ENCODE assay signal across 1 cellular context in the genomic region with DNA sequence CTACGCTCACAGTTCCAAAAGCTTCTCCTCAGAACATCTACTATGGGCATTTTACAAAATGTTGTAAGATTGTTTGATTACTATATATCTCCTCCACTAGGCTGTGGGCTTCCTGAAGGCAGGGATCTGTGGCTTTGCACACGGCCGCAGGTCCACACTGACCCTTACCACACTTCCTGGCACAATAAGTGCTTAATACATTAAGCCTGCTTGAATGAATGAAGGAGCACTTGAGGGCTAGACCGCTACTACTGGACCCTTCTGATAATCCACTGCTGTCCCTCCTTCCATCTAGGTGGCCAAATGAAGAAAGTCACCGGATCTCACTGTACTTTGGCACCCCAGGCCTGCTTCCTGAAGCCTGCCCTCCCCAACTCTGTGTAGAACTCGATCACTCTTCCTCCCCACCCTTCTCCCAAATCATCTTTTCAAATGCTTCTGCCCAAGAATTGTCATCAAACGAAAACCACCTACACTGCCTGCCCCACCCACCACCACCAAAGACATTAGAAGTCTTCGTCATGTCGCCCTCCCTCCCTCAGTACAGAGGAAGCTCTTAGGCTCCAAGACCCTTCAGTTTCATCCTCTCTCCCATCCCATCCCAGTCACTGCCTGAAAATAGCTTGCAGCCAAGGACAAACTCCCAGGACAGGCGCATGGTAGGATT.
TF ChIP-seq lines count a peak whose summit lies in the region.

No MANE protein-coding gene starts in this region.

TF ChIP-seq in K562, 482 proteins besides CTCF, POLR2A, EP300 and RAD21:
- TF ChIP-seq ZSCAN29 (IDR thresholded peaks at IDR 0.05): no peak
- TF ChIP-seq BRD4 (IDR thresholded peaks at IDR 0.05): no peak
- no peak for TF ChIP-seq NR2C1 (IDR thresholded peaks at IDR 0.05)
- no peak for TF ChIP-seq NR2C1 (tag; IDR thresholded peaks at IDR 0.05)
- TF ChIP-seq, protein P1, sequence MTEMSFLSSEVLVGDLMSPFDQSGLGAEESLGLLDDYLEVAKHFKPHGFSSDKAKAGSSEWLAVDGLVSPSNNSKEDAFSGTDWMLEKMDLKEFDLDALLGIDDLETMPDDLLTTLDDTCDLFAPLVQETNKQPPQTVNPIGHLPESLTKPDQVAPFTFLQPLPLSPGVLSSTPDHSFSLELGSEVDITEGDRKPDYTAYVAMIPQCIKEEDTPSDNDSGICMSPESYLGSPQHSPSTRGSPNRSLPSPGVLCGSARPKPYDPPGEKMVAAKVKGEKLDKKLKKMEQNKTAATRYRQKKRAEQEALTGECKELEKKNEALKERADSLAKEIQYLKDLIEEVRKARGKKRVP (CRISPR knock-in tag; IDR thresholded peaks at IDR 0.05): no peak
- no peak for TF ChIP-seq MAFG (tag; conservative IDR thresholded peaks at IDR 0.05)
- TF ChIP-seq, protein P2, sequence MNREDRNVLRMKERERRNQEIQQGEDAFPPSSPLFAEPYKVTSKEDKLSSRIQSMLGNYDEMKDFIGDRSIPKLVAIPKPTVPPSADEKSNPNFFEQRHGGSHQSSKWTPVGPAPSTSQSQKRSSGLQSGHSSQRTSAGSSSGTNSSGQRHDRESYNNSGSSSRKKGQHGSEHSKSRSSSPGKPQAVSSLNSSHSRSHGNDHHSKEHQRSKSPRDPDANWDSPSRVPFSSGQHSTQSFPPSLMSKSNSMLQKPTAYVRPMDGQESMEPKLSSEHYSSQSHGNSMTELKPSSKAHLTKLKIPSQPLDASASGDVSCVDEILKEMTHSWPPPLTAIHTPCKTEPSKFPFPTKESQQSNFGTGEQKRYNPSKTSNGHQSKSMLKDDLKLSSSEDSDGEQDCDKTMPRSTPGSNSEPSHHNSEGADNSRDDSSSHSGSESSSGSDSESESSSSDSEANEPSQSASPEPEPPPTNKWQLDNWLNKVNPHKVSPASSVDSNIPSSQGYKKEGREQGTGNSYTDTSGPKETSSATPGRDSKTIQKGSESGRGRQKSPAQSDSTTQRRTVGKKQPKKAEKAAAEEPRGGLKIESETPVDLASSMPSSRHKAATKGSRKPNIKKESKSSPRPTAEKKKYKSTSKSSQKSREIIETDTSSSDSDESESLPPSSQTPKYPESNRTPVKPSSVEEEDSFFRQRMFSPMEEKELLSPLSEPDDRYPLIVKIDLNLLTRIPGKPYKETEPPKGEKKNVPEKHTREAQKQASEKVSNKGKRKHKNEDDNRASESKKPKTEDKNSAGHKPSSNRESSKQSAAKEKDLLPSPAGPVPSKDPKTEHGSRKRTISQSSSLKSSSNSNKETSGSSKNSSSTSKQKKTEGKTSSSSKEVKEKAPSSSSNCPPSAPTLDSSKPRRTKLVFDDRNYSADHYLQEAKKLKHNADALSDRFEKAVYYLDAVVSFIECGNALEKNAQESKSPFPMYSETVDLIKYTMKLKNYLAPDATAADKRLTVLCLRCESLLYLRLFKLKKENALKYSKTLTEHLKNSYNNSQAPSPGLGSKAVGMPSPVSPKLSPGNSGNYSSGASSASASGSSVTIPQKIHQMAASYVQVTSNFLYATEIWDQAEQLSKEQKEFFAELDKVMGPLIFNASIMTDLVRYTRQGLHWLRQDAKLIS (CRISPR knock-in tag; IDR thresholded peaks at IDR 0.05): 0 out of 2 replicates have a peak, but pooled peaks have one; percentile 34
- TF ChIP-seq ZNF224 (CRISPR knock-in tag; IDR thresholded peaks at IDR 0.05): no peak
- no peak for TF ChIP-seq SREBF1 (IDR thresholded peaks at IDR 0.05; ENCODE audit: borderline replicate concordance, low read depth, low read length)
- TF ChIP-seq, protein P3, sequence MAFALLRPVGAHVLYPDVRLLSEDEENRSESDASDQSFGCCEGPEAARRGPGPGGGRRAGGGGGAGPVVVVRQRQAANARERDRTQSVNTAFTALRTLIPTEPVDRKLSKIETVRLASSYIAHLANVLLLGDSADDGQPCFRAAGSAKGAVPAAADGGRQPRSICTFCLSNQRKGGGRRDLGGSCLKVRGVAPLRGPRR (CRISPR knock-in tag; IDR thresholded peaks at IDR 0.05): no peak
- no peak for TF ChIP-seq NCOA6 (IDR thresholded peaks at IDR 0.05)
- no peak for TF ChIP-seq NR2C2 (CRISPR knock-in tag; IDR thresholded peaks at IDR 0.05)
- TF ChIP-seq NR2C2 (tag; IDR thresholded peaks at IDR 0.05): no peak
- TF ChIP-seq, protein P4, sequence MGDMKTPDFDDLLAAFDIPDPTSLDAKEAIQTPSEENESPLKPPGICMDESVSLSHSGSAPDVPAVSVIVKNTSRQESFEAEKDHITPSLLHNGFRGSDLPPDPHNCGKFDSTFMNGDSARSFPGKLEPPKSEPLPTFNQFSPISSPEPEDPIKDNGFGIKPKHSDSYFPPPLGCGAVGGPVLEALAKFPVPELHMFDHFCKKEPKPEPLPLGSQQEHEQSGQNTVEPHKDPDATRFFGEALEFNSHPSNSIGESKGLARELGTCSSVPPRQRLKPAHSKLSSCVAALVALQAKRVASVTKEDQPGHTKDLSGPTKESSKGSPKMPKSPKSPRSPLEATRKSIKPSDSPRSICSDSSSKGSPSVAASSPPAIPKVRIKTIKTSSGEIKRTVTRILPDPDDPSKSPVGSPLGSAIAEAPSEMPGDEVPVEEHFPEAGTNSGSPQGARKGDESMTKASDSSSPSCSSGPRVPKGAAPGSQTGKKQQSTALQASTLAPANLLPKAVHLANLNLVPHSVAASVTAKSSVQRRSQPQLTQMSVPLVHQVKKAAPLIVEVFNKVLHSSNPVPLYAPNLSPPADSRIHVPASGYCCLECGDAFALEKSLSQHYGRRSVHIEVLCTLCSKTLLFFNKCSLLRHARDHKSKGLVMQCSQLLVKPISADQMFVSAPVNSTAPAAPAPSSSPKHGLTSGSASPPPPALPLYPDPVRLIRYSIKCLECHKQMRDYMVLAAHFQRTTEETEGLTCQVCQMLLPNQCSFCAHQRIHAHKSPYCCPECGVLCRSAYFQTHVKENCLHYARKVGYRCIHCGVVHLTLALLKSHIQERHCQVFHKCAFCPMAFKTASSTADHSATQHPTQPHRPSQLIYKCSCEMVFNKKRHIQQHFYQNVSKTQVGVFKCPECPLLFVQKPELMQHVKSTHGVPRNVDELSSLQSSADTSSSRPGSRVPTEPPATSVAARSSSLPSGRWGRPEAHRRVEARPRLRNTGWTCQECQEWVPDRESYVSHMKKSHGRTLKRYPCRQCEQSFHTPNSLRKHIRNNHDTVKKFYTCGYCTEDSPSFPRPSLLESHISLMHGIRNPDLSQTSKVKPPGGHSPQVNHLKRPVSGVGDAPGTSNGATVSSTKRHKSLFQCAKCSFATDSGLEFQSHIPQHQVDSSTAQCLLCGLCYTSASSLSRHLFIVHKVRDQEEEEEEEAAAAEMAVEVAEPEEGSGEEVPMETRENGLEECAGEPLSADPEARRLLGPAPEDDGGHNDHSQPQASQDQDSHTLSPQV (IDR thresholded peaks at IDR 0.05): no peak
- TF ChIP-seq ZNF24 (IDR thresholded peaks at IDR 0.05): peak; percentile 22; the same call in 1 of the 2 replicates
- TF ChIP-seq ZFX (CRISPR knock-in tag; IDR thresholded peaks at IDR 0.05): 0 out of 2 replicates have a peak, but pooled peaks have one; percentile 2
- no peak for TF ChIP-seq ZNF431 (CRISPR knock-in tag; IDR thresholded peaks at IDR 0.05)
- TF ChIP-seq TAF9B (IDR thresholded peaks at IDR 0.05; ENCODE audit: partially characterized antibody): no peak
